Comparison of ENCODE assay signal across 14 cellular contexts in genomic region chr1:245353411-245353810, GRCh38.
"Had no signal": no experiment of that assay in that cellular context is flagged by ENCODE, and none has a peak within 500 bp of the region (broad histone marks: within the 10 kb centered on the region; RNA-seq: fewer than 3 reads in every experiment).

No MANE protein-coding gene starts in this region.

- ATAC-seq: left lobe of liver; mucosa of descending colon; natural killer cell treated with Interleukin-12 subunit alpha and Interleukin-12 subunit beta and Interleukin-15 and Interleukin-18, amount 100 ng/mL, for 72 hours; pancreas; sciatic nerve; stimulated activated memory B cell treated with anti-CD40 and anti-IgM and Interleukin-4, amounts not matched to agents 10 μg/mL and 1 μg/mL and 100 μg/mL, for 72 hours had no signal

- DNase-seq: dorsolateral prefrontal cortex; effector CD4-positive, alpha-beta T cell; mucosa of descending colon; naive B cell; pancreas; stimulated activated CD4-positive, alpha-beta T cell treated with anti-CD3 and anti-CD28 coated beads, Interleukin-4, amount 100 ng/mL, for 4 hours; stimulated activated naive CD8-positive, alpha-beta T cell treated with anti-CD3 and anti-CD28 coated beads, Interleukin-15, Interleukin-2, amounts not matched to agents 100 U/mL and 50 U/mL, for 24 hours; substantia nigra; testis; tibial artery had no signal
